Comparison of ENCODE assay signal across 1 cellular context in genomic region chr15:82262422-82263026, GRCh38.
TF ChIP-seq lines count a peak whose summit lies in the region.

Gene EFL1, minus strand, starts transcription at chr15:82262734. Its CDS starts 956 bp downstream, at chr15:82261778.
Gene SAXO2, plus strand, starts transcription at chr15:82262818. Its CDS starts 62 bp downstream, at chr15:82262880.

TF ChIP-seq in HepG2, 621 proteins besides CTCF, POLR2A, EP300 and RAD21 (continued from another document and continues in another):
- no peak for TF ChIP-seq ZNF646 (CRISPR knock-in tag; IDR thresholded peaks at IDR 0.05)
- peak; percentile 31; the same call in 1 of the 2 replicates for TF ChIP-seq ZNF737 (CRISPR knock-in tag; IDR thresholded peaks at IDR 0.05; ENCODE audit: borderline replicate concordance)
- TF ChIP-seq GLMP (CRISPR knock-in tag; IDR thresholded peaks at IDR 0.05; ENCODE audit: borderline replicate concordance), result no peak
- TF ChIP-seq ZSCAN21 (CRISPR knock-in tag; IDR thresholded peaks at IDR 0.05; ENCODE audit: borderline replicate concordance), result 0 out of 2 replicates have a peak, but pooled peaks have one; percentile 26
- peak; percentile 95 for TF ChIP-seq GABPB1 (CRISPR knock-in tag; IDR thresholded peaks at IDR 0.05)
- TF ChIP-seq SMYD3 (CRISPR knock-in tag; IDR thresholded peaks at IDR 0.05), result no peak
- no peak for TF ChIP-seq E2F2 (CRISPR knock-in tag; IDR thresholded peaks at IDR 0.05; ENCODE audit: borderline replicate concordance)
- 0 out of 2 replicates have a peak, but pooled peaks have one; percentile 28 for TF ChIP-seq ZNF253 (CRISPR knock-in tag; IDR thresholded peaks at IDR 0.05; ENCODE audit: borderline replicate concordance)
- no peak for TF ChIP-seq HMG20A (CRISPR knock-in tag; IDR thresholded peaks at IDR 0.05; ENCODE audit: borderline replicate concordance)
- no peak for TF ChIP-seq ZNF180 (CRISPR knock-in tag; IDR thresholded peaks at IDR 0.05; ENCODE audit: borderline replicate concordance, low read depth)
- TF ChIP-seq TFE3 (CRISPR knock-in tag; IDR thresholded peaks at IDR 0.05), result no peak
- TF ChIP-seq BATF2 (CRISPR knock-in tag; IDR thresholded peaks at IDR 0.05), result no peak
- no peak for TF ChIP-seq ZMYM3 (CRISPR knock-in tag; IDR thresholded peaks at IDR 0.05)
- no peak for TF ChIP-seq ZNF362 (CRISPR knock-in tag; IDR thresholded peaks at IDR 0.05; ENCODE audit: borderline replicate concordance)
- 0 out of 2 replicates have a peak, but pooled peaks have one; percentile 14 for TF ChIP-seq NR2F2 (IDR thresholded peaks at IDR 0.05; ENCODE audit: borderline replicate concordance, low read depth)
- TF ChIP-seq JUN (CRISPR knock-in tag; IDR thresholded peaks at IDR 0.05), result no peak
- TF ChIP-seq RBM22 (optimal IDR thresholded peaks at IDR 0.05; ENCODE audit: low read length), result peak; percentile 72
- no peak for TF ChIP-seq DBP (CRISPR knock-in tag; IDR thresholded peaks at IDR 0.05; ENCODE audit: not compliant biosample characterization)
- TF ChIP-seq ARID5B (CRISPR knock-in tag; IDR thresholded peaks at IDR 0.05), result peak; percentile 30; the same call in 1 of the 2 replicates
- no peak for TF ChIP-seq MTERF4 (CRISPR knock-in tag; IDR thresholded peaks at IDR 0.05)
- no peak for TF ChIP-seq CBX2 (IDR thresholded peaks at IDR 0.05; ENCODE audit: low read depth, low read length)
- TF ChIP-seq CBX2 (CRISPR knock-in tag; IDR thresholded peaks at IDR 0.05; ENCODE audit: low read depth), result no peak
- TF ChIP-seq ATRX (CRISPR knock-in tag; IDR thresholded peaks at IDR 0.05; ENCODE audit: borderline replicate concordance), result no peak
- no peak for TF ChIP-seq GLI4 (CRISPR knock-in tag; IDR thresholded peaks at IDR 0.05; ENCODE audit: borderline replicate concordance)
- no peak for TF ChIP-seq TCF7L2 (IDR thresholded peaks at IDR 0.05; ENCODE audit: low read depth, low read length)
- no peak for TF ChIP-seq ZNF562 (CRISPR knock-in tag; IDR thresholded peaks at IDR 0.05; ENCODE audit: borderline replicate concordance)
- TF ChIP-seq ZNF607 (CRISPR knock-in tag; IDR thresholded peaks at IDR 0.05; ENCODE audit: borderline replicate concordance), result no peak
- peak; percentile 61; the same call in 1 of the 2 replicates for TF ChIP-seq ZNF543 (CRISPR knock-in tag; IDR thresholded peaks at IDR 0.05)
- no peak for TF ChIP-seq TBL1XR1 (IDR thresholded peaks at IDR 0.05; ENCODE audit: borderline replicate concordance, low read length, partially characterized antibody)
- no peak for TF ChIP-seq ZNF263 (CRISPR knock-in tag; IDR thresholded peaks at IDR 0.05)
- 0 out of 2 replicates have a peak, but pooled peaks have one; percentile 45 for TF ChIP-seq NAIF1 (CRISPR knock-in tag; IDR thresholded peaks at IDR 0.05; ENCODE audit: borderline replicate concordance)
- peak; percentile 62 for TF ChIP-seq HNRNPLL (IDR thresholded peaks at IDR 0.05; ENCODE audit: low read depth, low read length, poor library complexity, severe bottlenecking)
- TF ChIP-seq ZNF513 (CRISPR knock-in tag; conservative IDR thresholded peaks at IDR 0.05), result no peak
- 0 out of 2 replicates have a peak, but pooled peaks have one; percentile 48 for TF ChIP-seq ZNF33B (CRISPR knock-in tag; IDR thresholded peaks at IDR 0.05)
- no peak for TF ChIP-seq ZNF616 (CRISPR knock-in tag; IDR thresholded peaks at IDR 0.05; ENCODE audit: low read depth)
- peak; percentile 92 for TF ChIP-seq RFX3 (CRISPR knock-in tag; IDR thresholded peaks at IDR 0.05)
- peak; percentile 67; the same call in 1 of the 2 replicates for TF ChIP-seq SIN3A (IDR thresholded peaks at IDR 0.05; ENCODE audit: borderline replicate concordance, low read depth, low read length)
- TF ChIP-seq ZNF775 (CRISPR knock-in tag; IDR thresholded peaks at IDR 0.05; ENCODE audit: borderline replicate concordance), result no peak
- TF ChIP-seq REXO4 (CRISPR knock-in tag; IDR thresholded peaks at IDR 0.05; ENCODE audit: borderline replicate concordance), result no peak
- TF ChIP-seq PCBP2 (optimal IDR thresholded peaks at IDR 0.05; ENCODE audit: low read depth, low read length, poor library complexity, severe bottlenecking), result no peak
- TF ChIP-seq NFE2 (CRISPR knock-in tag; IDR thresholded peaks at IDR 0.05), result no peak
- TF ChIP-seq NRL (CRISPR knock-in tag; IDR thresholded peaks at IDR 0.05; ENCODE audit: borderline replicate concordance), result 0 out of 2 replicates have a peak, but pooled peaks have one; percentile 18
